ENCODE assay signal across 15 cellular contexts in genomic region chr18:57052759-57053158, GRCh38.
A peak's percentile ranks its signal among the peaks of the same experiment; 100 is the strongest.
DNase-seq lines count a peak whose midpoint lies in the region; ATAC-seq and TF ChIP-seq lines count a peak whose summit lies in the region.
"Had no signal": no experiment of that assay in that cellular context is flagged by ENCODE, and none has a peak within 500 bp of the region (broad histone marks: within the 10 kb centered on the region; RNA-seq: fewer than 3 reads in every experiment).

No MANE protein-coding gene starts in this region.

- WGBS in transverse colon (ENCODE audit: low coverage in 1 of 2), 2 donors, result 78% methylated on average over 5 of the region's 5 CpGs; no CpG with 5 or more reads in 1 of the 2 donors

- H3K4me1 ChIP-seq in MM.1S (ENCODE audit: low read length), result peaks cover 25% of the 10 kb centered on the region
- peaks cover 13% of the 10 kb centered on the region for H3K4me1 ChIP-seq in mucosa of descending colon (ENCODE audit: low read depth)
- H3K4me1 ChIP-seq in transverse colon, result peaks cover 3 to 24% (median 12%) of the 10 kb centered on the region in 4 donors

- in situ Hi-C loops in transverse colon (cut with MboI; ENCODE audit: low pct_ligation_motif_present in 1 of 4, low pct_unique_long_range_greater_than_20kb in 1 of 4, low sequenced_read_pairs in 3 of 4), result no loop called here

- ATAC-seq in left colon (peak; percentile 26), mucosa of descending colon (peak; percentile 31)

- no peak overlapping the region for H2AFZ ChIP-seq in MM.1S (ENCODE audit: low read length)

- no peak for TF ChIP-seq EP300 in transverse colon (IDR thresholded peaks at IDR 0.05; ENCODE audit: low read depth)

- H3K79me2 ChIP-seq in MM.1S (ENCODE audit: low read length), result no peaks in the 10 kb centered on the region

- intact Hi-C loops in left colon (cut with DNase I, micrococcal nuclease) (no loop called here), mucosa of descending colon (cut with DNase I, micrococcal nuclease) (no loop called here), transverse colon (cut with DNase I; ENCODE audit: low total_unique reads) (no loop called here)

- H3F3A ChIP-seq in MM.1S (ENCODE audit: insufficient read depth, low read length), result peaks cover 10% of the 10 kb centered on the region

- H3K4me3 ChIP-seq in MM.1S (ENCODE audit: low read length), result no peak overlapping the region
- H3K4me3 ChIP-seq in mucosa of descending colon, result no peak overlapping the region
- no peak overlapping the region for H3K4me3 ChIP-seq in transverse colon
- H3K4me3 ChIP-seq: BLaER1 treated with 17β-estradiol and CSF1 and Interleukin-3, amounts not matched to agents 10 nM and 100 nM had no signal

- no peaks in the 10 kb centered on the region for H4K20me1 ChIP-seq in MM.1S (ENCODE audit: insufficient read depth, low read length)

- H3K27ac ChIP-seq in MM.1S (ENCODE audit: low read length), result no peak overlapping the region; the same call in 1 of the 2 replicates
- peak overlapping the region in 1 of 4 donors; percentile 79 for H3K27ac ChIP-seq in transverse colon
- H3K27ac ChIP-seq: BLaER1 treated with 17β-estradiol and CSF1 and Interleukin-3, amounts not matched to agents 10 nM and 100 nM; HL-60 had no signal

- H3K9me2 ChIP-seq in MM.1S (replicated peaks; ENCODE audit: insufficient read depth, low read length), result no peaks in the 10 kb centered on the region

- H3K27me3 ChIP-seq in MM.1S (replicated peaks; ENCODE audit: insufficient read depth, low read length), result no peaks in the 10 kb centered on the region
- no peaks in the 10 kb centered on the region for H3K27me3 ChIP-seq in transverse colon
- H3K27me3 ChIP-seq: BLaER1 treated with 17β-estradiol and CSF1 and Interleukin-3, amounts not matched to agents 10 nM and 100 nM had no signal

- no peak for TF ChIP-seq POLR2A in transverse colon (IDR thresholded peaks at IDR 0.05)

- H3K36me3 ChIP-seq in MM.1S (replicated peaks; ENCODE audit: insufficient read depth, low read length), result no peaks in the 10 kb centered on the region
- no peaks in the 10 kb centered on the region for H3K36me3 ChIP-seq in mucosa of descending colon (ENCODE audit: low read depth)
- no peaks in the 10 kb centered on the region for H3K36me3 ChIP-seq in transverse colon
- H3K36me3 ChIP-seq: BLaER1 treated with 17β-estradiol and CSF1 and Interleukin-3, amounts not matched to agents 10 nM and 100 nM had no signal

- peak overlapping the region; percentile 36 for H3K4me2 ChIP-seq in MM.1S (ENCODE audit: low read depth, low read length)

- TF ChIP-seq CTCF in MM.1S (IDR thresholded peaks at IDR 0.05; ENCODE audit: low read length) (no peak), mucosa of descending colon (IDR thresholded peaks at IDR 0.05) (no peak), transverse colon (IDR thresholded peaks at IDR 0.05) (no peak)

- H3K9me3 ChIP-seq in MM.1S (replicated peaks; ENCODE audit: insufficient read depth, low read length) (no peaks in the 10 kb centered on the region), mucosa of descending colon (no peaks in the 10 kb centered on the region), transverse colon (no peaks in the 10 kb centered on the region)
- H3K9me3 ChIP-seq: BLaER1 treated with 17β-estradiol and CSF1 and Interleukin-3, amounts not matched to agents 10 nM and 100 nM had no signal

- DNase-seq in MM.1S (no peak), left colon (no peak), mucosa of descending colon (peak in 2 of 3 donors; percentile 24 to 29), transverse colon (peak; percentile 26), ecto neural progenitor cell (ENCODE audit: low spot score) (no peak), dedifferentiated amniotic fluid mesenchymal stem cell (ENCODE audit: extremely low spot score) (no peak), kidney tubule cell (ENCODE audit: low spot score) (no peak)
- DNase-seq: ACHN; CD4-positive, CD25-positive, alpha-beta regulatory T cell; DMS53; GF-D8; HCEC 1CT; HFFc6 had no signal

- no peak overlapping the region for H3K9ac ChIP-seq in MM.1S (ENCODE audit: low read length)
- H3K9ac ChIP-seq: BLaER1 treated with 17β-estradiol and CSF1 and Interleukin-3, amounts not matched to agents 10 nM and 100 nM had no signal

Comparison
In these comparisons a context has a peak if more than half of its experiments do, and no peak if none do; other contexts are left out.
1. DNase-seq: peak in mucosa of descending colon (2 of 3) and transverse colon (single experiment); none in MM.1S (single experiment), left colon (0 of 2), ecto neural progenitor cell (single experiment), dedifferentiated amniotic fluid mesenchymal stem cell (single experiment) and kidney tubule cell (single experiment).